Comparison of ENCODE assay signal across 15 cellular contexts in the genomic region with DNA sequence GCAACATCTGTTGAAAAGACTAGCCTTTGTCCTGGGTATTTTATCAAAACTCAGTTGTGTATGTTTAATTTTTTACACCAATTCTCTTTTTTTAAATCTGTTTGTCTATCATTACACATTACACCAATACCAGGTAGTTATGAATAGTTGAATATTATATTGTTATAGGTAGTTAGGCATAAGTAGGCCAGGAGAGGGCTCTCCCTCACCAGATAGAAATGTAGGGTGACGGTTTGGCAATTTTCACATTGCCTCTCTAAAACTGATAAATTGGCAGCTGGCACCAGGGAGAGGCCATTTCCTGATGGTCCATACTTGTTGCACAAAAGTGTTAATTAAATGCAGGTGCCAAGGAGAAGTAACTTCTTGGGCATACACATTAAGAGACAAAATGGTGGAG.
DNase-seq lines count a peak whose midpoint lies in the region; ATAC-seq, FAIRE-seq and TF ChIP-seq lines count a peak whose summit lies in the region.
"Had no signal": no experiment of that assay in that cellular context is flagged by ENCODE, and none has a peak within 500 bp of the region (broad histone marks: within the 10 kb centered on the region; RNA-seq: fewer than 3 reads in every experiment).

No MANE protein-coding gene starts in this region.

- FAIRE-seq in keratinocyte (lab: Jason Lieb, UNC), result no peak
- FAIRE-seq: TTC549 had no signal

- no peaks in the 10 kb centered on the region for H3K27me3 ChIP-seq in keratinocyte (ENCODE audit: control insufficient read depth, extremely low read depth, insufficient read depth, low read length)
- H3K27me3 ChIP-seq: heart left ventricle, Peyer's patch had no signal

- TF ChIP-seq CTCF in LNCAP (IDR thresholded peaks at IDR 0.05), result peak; percentile 64; the same call in 1 of the 2 replicates
- 0 out of 2 replicates have a peak, but pooled peaks have one; percentile 10 for TF ChIP-seq CTCF in RWPE1 (conservative IDR thresholded peaks at IDR 0.05; ENCODE audit: low read depth)
- peak in 2 of 3 experiments; percentile 13 to 35 for TF ChIP-seq CTCF in keratinocyte (optimal IDR thresholded peaks at IDR 0.05 in 1 of 3, IDR thresholded peaks at IDR 0.05 in 1 of 3, conservative IDR thresholded peaks at IDR 0.05 in 1 of 3; ENCODE audit: extremely low read depth in 1 of 3, insufficient read depth in 2 of 3, low read length in 3 of 3)

- DNase-seq in RWPE1 (ENCODE audit: low spot score) (peak; percentile 22), keratinocyte (ENCODE audit: low read depth, low spot score) (no peak), mesenteric fat pad (ENCODE audit: low spot score) (no peak)
- DNase-seq: DMS79 treated with DMSO at 0.1 percent for 48 hours; effector memory CD4-positive, alpha-beta T cell; heart left ventricle; MV-4-11; Peyer's patch; trophoblast cell had no signal

- dilution Hi-C loops in keratinocyte (cut with MboI; ENCODE audit: extremely low pct_ligation_motif_present, low sequenced_read_pairs), result no loop called here

- no peaks in the 10 kb centered on the region for H4K20me1 ChIP-seq in keratinocyte (ENCODE audit: control insufficient read depth, extremely low read depth, insufficient read depth, low read length)

- CTCF ChIA-PET in RWPE1 (lab: Yijun Ruan, JAX), result interaction anchor here (0.7 kb wide), 1 partner anchor 521 kb away, joined by 6 read pairs; no protein-coding TSS in a partner anchor

- no peak overlapping the region for H2AFZ ChIP-seq in keratinocyte (ENCODE audit: control insufficient read depth, low read length)

- ATAC-seq in GM18511 (IDR thresholded peaks at IDR 0.05; ENCODE audit: unreplicated experiment) (peak; percentile 58), GM21723 (IDR thresholded peaks at IDR 0.05; ENCODE audit: unreplicated experiment) (no peak), GM19035 (IDR thresholded peaks at IDR 0.05; ENCODE audit: unreplicated experiment) (no peak), HG02610 (IDR thresholded peaks at IDR 0.05; ENCODE audit: unreplicated experiment) (no peak)
- ATAC-seq: heart left ventricle had no signal

- H3K79me2 ChIP-seq in keratinocyte (ENCODE audit: control insufficient read depth, insufficient read depth, low read length), result no peaks in the 10 kb centered on the region

- no peaks in the 10 kb centered on the region for H3K9me3 ChIP-seq in keratinocyte (ENCODE audit: control insufficient read depth, low read depth, low read length)
- H3K9me3 ChIP-seq: heart left ventricle, Peyer's patch had no signal

- H3K4me1 ChIP-seq in keratinocyte (ENCODE audit: control insufficient read depth, extremely low read depth, insufficient read depth, low read length), result no peaks in the 10 kb centered on the region
- H3K4me1 ChIP-seq: heart left ventricle, Peyer's patch had no signal

- H3K27ac ChIP-seq in RWPE1 (no peak overlapping the region), keratinocyte (ENCODE audit: control insufficient read depth, insufficient read depth, low read length) (no peak overlapping the region)
- H3K27ac ChIP-seq: heart left ventricle, Peyer's patch had no signal

- no peak overlapping the region for H3K4me3 ChIP-seq in keratinocyte (ENCODE audit: control insufficient read depth in 2 of 3, extremely low read depth in 1 of 3, insufficient read depth in 2 of 3, low read depth in 1 of 3, low read length in 3 of 3)
- H3K4me3 ChIP-seq: heart left ventricle, Peyer's patch had no signal

- no peak overlapping the region for H3K4me2 ChIP-seq in keratinocyte (ENCODE audit: control insufficient read depth, extremely low read depth, insufficient read depth, low read depth, low read length)

- POLR2A ChIA-PET in RWPE1 (lab: Yijun Ruan, JAX; ENCODE audit: low non-redundant PET), result no interaction called here

- no peaks in the 10 kb centered on the region for H3K9me1 ChIP-seq in keratinocyte (ENCODE audit: control insufficient read depth, extremely low read depth, insufficient read depth, low read length)

- H3K36me3 ChIP-seq in keratinocyte (ENCODE audit: control insufficient read depth in 2 of 2, extremely low read depth in 1 of 2, insufficient read depth in 2 of 2, low read length in 2 of 2), result no peaks in the 10 kb centered on the region
- H3K36me3 ChIP-seq: heart left ventricle, Peyer's patch had no signal

- no peak overlapping the region for H3K9ac ChIP-seq in keratinocyte (ENCODE audit: control insufficient read depth, extremely low read depth, insufficient read depth, low read length)

Comparison
In these comparisons a context has a peak if more than half of its experiments do, and no peak if none do; other contexts are left out.
1. CTCF ChIP-seq: peak in every context shown above with its lines; median percentile 64 in LNCAP; 24 in keratinocyte; 10 in RWPE1.